ENCODE assay signal across 8 cellular contexts in genomic region chr18:50218432-50219197, GRCh38. TPM values are rescaled to one million over a fixed set of nuclear protein-coding genes. Genes with fewer than 3 reads are reported as not detected.
DNase-seq lines count a peak whose midpoint lies in the region; ATAC-seq and TF ChIP-seq lines count a peak whose summit lies in the region.

No MANE protein-coding gene starts in this region.

- no CpG with 5 or more reads among the region's 7 CpGs for WGBS in H9 (ENCODE audit: extremely low coverage, insufficient read length, low lambda C conversion rate)

- no peak overlapping the region for H3K56ac ChIP-seq in H9 (ENCODE audit: insufficient read length, low read depth, low read length)

- H3K9me3 Mint-ChIP-seq in H9 (peaks cover 17 to 32% of the 10 kb centered on the region in 2 experiments), nephron progenitor cell (peaks cover 44% of the 10 kb centered on the region)
- H3K9me3 Mint-ChIP-seq in naive thymus-derived CD4-positive, alpha-beta T cell, result peaks cover 0 to 23% (median 12%) of the 10 kb centered on the region in 11 donors

- H3K9me3 ChIP-seq in H9 (ENCODE audit: control insufficient read depth, low read depth, low read length), result no peaks in the 10 kb centered on the region
- H3K9me3 ChIP-seq in PC-3 (ENCODE audit: low read length), result no peaks in the 10 kb centered on the region
- peaks cover 0 to 3% (median 0%) of the 10 kb centered on the region in 3 experiments for H3K9me3 ChIP-seq in naive thymus-derived CD4-positive, alpha-beta T cell (ENCODE audit: control insufficient read depth in 2 of 3, low read length in 3 of 3)

- no peak overlapping the region for H3T11ph ChIP-seq in H9 (ENCODE audit: low read length)

- H3K36me3 Mint-ChIP-seq in H9 (ENCODE audit: insufficient read depth in 1 of 3, low read depth in 3 of 3) (peaks cover 0 to 14% (median 5%) of the 10 kb centered on the region in 3 experiments; a peak in 5 of 7 replicates), nephron progenitor cell (ENCODE audit: low read depth) (peaks cover 15% of the 10 kb centered on the region)
- peaks cover 0 to 11% (median 5%) of the 10 kb centered on the region in 5 donors for H3K36me3 Mint-ChIP-seq in naive thymus-derived CD4-positive, alpha-beta T cell

- no peak overlapping the region for H2BK12ac ChIP-seq in H9 (ENCODE audit: insufficient read length, low read depth, low read length)

- H3K27me3 ChIP-seq in H9 (ENCODE audit: insufficient read depth, low read length) (no peaks in the 10 kb centered on the region), PC-3 (ENCODE audit: low read length) (no peaks in the 10 kb centered on the region), brain microvascular endothelial cell (replicated peaks) (no peaks in the 10 kb centered on the region)
- no peaks in the 10 kb centered on the region for H3K27me3 ChIP-seq in naive thymus-derived CD4-positive, alpha-beta T cell (ENCODE audit: control insufficient read depth in 2 of 2, insufficient read depth in 2 of 2, low read length in 2 of 2)

- no peaks in the 10 kb centered on the region for H3K79me1 ChIP-seq in H9 (ENCODE audit: insufficient read depth, low read depth, low read length, poor library complexity, severe bottlenecking)

- ATAC-seq in PC-3 (peak; percentile 51; the same call in 1 of the 2 replicates), HG02870 (IDR thresholded peaks at IDR 0.05; ENCODE audit: unreplicated experiment) (no peak)
- ATAC-seq in naive thymus-derived CD4-positive, alpha-beta T cell, result peak; percentile 54

- no peak overlapping the region for H2AK5ac ChIP-seq in H9 (ENCODE audit: insufficient read length, low read length)

- H3K4me2 ChIP-seq in H9 (ENCODE audit: insufficient read depth, insufficient read length, low read length) (no peak overlapping the region), PC-3 (ENCODE audit: low read length) (no peak overlapping the region)

- POLR2A ChIA-PET in PC-3 (lab: Charles Lee; ENCODE audit: unreplicated experiment), result interaction anchor here (0.6 kb wide), 1 partner anchor 102 kb away, joined by 13 read pairs; no protein-coding TSS in a partner anchor
- POLR2A ChIA-PET in naive thymus-derived CD4-positive, alpha-beta T cell (lab: Charles Lee), result interaction anchor here (1.2 kb wide), 1 partner anchor 138 kb away, joined by 4 read pairs; no protein-coding TSS in a partner anchor

- in situ Hi-C loops in brain microvascular endothelial cell (cut with HindIII; ENCODE audit: low pct_ligation_motif_present, low sequenced_read_pairs), result no loop called here

- no peaks in the 10 kb centered on the region for H3K9me2 ChIP-seq in PC-3 (replicated peaks; ENCODE audit: low read length)

- H3K27me3 Mint-ChIP-seq in H9 (ENCODE audit: low read depth), result peaks cover 31% of the 10 kb centered on the region
- H3K27me3 Mint-ChIP-seq in naive thymus-derived CD4-positive, alpha-beta T cell, result peaks cover 21 to 47% (median 29%) of the 10 kb centered on the region in 5 donors
- H3K27me3 Mint-ChIP-seq in nephron progenitor cell (ENCODE audit: low read depth, poor library complexity), result peaks cover 27% of the 10 kb centered on the region

- H4K8ac ChIP-seq in H9 (replicated peaks; ENCODE audit: insufficient read length, low read depth, low read length), result no peak overlapping the region

- no peak overlapping the region for H2AFZ ChIP-seq in H9 (ENCODE audit: low read length)
- H2AFZ ChIP-seq in PC-3 (ENCODE audit: low read length), result no peak overlapping the region

- peaks cover 2 to 5% of the 10 kb centered on the region in 2 experiments; a peak in 1 of 4 replicates for H3K4me1 Mint-ChIP-seq in H9
- H3K4me1 Mint-ChIP-seq in naive thymus-derived CD4-positive, alpha-beta T cell, result no peaks in the 10 kb centered on the region
- H3K4me1 Mint-ChIP-seq in nephron progenitor cell, result peaks cover 10% of the 10 kb centered on the region

- H3K14ac ChIP-seq in H9 (ENCODE audit: insufficient read depth, low read length), result no peak overlapping the region

- CTCF ChIA-PET in PC-3 (lab: Charles Lee), result interaction anchor here (0.6 to 1.2 kb wide), 4 partner anchors 112 to 691 kb away, joined by 3 to 8 read pairs (median 4); no protein-coding TSS in a partner anchor
- CTCF ChIA-PET in naive thymus-derived CD4-positive, alpha-beta T cell (lab: Charles Lee), result interaction anchor here (1.0 to 3.2 kb wide), 2 partner anchors 133 to 138 kb away, joined by 3 to 33 read pairs; no protein-coding TSS in a partner anchor

- H3K27ac ChIP-seq in H9 (ENCODE audit: insufficient read length, low read depth, low read length) (no peak overlapping the region), PC-3 (ENCODE audit: low read length) (no peak overlapping the region), brain microvascular endothelial cell (no peak overlapping the region)
- no peak overlapping the region for H3K27ac ChIP-seq in naive thymus-derived CD4-positive, alpha-beta T cell (ENCODE audit: low read depth, low read length)

- no peak overlapping the region for H3K23ac ChIP-seq in H9 (ENCODE audit: insufficient read length, low read depth, low read length)

- no peak overlapping the region for H4K5ac ChIP-seq in H9 (ENCODE audit: insufficient read length, low read depth, low read length)

- intact Hi-C loops in PC-3 (cut with micrococcal nuclease), result loop anchor here (1.0 to 5.0 kb wide), 2 partner anchors 139 to 209 kb away; no protein-coding TSS in a partner anchor
- intact Hi-C loops in naive thymus-derived CD4-positive, alpha-beta T cell (cut with micrococcal nuclease), result loop anchor here (1.0 to 5.0 kb wide), 4 partner anchors 50 to 209 kb away; partner anchors contain the start of gene MBD1 (in 1 of the 2)

- no peak overlapping the region for H3K4ac ChIP-seq in H9 (ENCODE audit: low read depth, low read length)

- no peak overlapping the region for H2BK5ac ChIP-seq in H9 (ENCODE audit: insufficient read length, low read length)

- H2BK120ac ChIP-seq in H9 (ENCODE audit: low read depth, low read length, poor library complexity, severe bottlenecking), result no peak overlapping the region

- H3K4me3 Mint-ChIP-seq in H9, result no peak overlapping the region
- no peak overlapping the region for H3K4me3 Mint-ChIP-seq in naive thymus-derived CD4-positive, alpha-beta T cell
- no peak overlapping the region for H3K4me3 Mint-ChIP-seq in nephron progenitor cell

- no peak overlapping the region for H4K91ac ChIP-seq in H9 (ENCODE audit: insufficient read length, low read depth, low read length)

- no peaks in the 10 kb centered on the region for H3K79me2 ChIP-seq in H9 (ENCODE audit: insufficient read depth, low read length)
- H3K79me2 ChIP-seq in PC-3 (ENCODE audit: low read length), result no peaks in the 10 kb centered on the region

- no peaks in the 10 kb centered on the region for H3K4me1 ChIP-seq in H9 (ENCODE audit: insufficient read depth, low read length)
- H3K4me1 ChIP-seq in PC-3 (ENCODE audit: insufficient read depth, low read length), result no peaks in the 10 kb centered on the region
- no peaks in the 10 kb centered on the region for H3K4me1 ChIP-seq in naive thymus-derived CD4-positive, alpha-beta T cell (ENCODE audit: control insufficient read depth in 2 of 2, insufficient read depth in 2 of 2, low read length in 2 of 2)

- H4K20me1 ChIP-seq in H9 (ENCODE audit: control insufficient read depth, insufficient read depth, insufficient read length) (no peaks in the 10 kb centered on the region), PC-3 (ENCODE audit: low read length) (no peaks in the 10 kb centered on the region)

- no TSS peak for BruUV-seq in PC-3 (replicated peaks; lab: Mats Ljungman, UMichigan)

- H3K4me3 ChIP-seq in PC-3 (ENCODE audit: low read length) (no peak overlapping the region), brain microvascular endothelial cell (ENCODE audit: low read depth, low read length) (no peak overlapping the region)
- H3K4me3 ChIP-seq in naive thymus-derived CD4-positive, alpha-beta T cell (ENCODE audit: low read length), result no peak overlapping the region

- no peak overlapping the region for H3K18ac ChIP-seq in H9 (ENCODE audit: insufficient read length, low read depth, low read length)

- H3K36me3 ChIP-seq in PC-3 (ENCODE audit: low read depth, low read length) (no peaks in the 10 kb centered on the region), brain microvascular endothelial cell (replicated peaks) (no peaks in the 10 kb centered on the region)
- no peaks in the 10 kb centered on the region for H3K36me3 ChIP-seq in naive thymus-derived CD4-positive, alpha-beta T cell (ENCODE audit: control insufficient read depth in 2 of 3, insufficient read depth in 3 of 3, low read length in 3 of 3)

- H2BK20ac ChIP-seq in H9 (ENCODE audit: low read depth, low read length, poor library complexity, severe bottlenecking), result no peak overlapping the region

- no peak overlapping the region for H2BK15ac ChIP-seq in H9 (ENCODE audit: low read depth, low read length)

- DNase-seq in H9 (peak; percentile 45), PC-3 (peak; percentile 11), brain microvascular endothelial cell (peak; percentile 2), nephron progenitor cell (no peak), NCI-H510A treated with DMSO at 0.1 percent for 48 hours (lab: John Stamatoyannopoulos, UW) (no peak)
- DNase-seq in naive thymus-derived CD4-positive, alpha-beta T cell, result peak in 4 of 9 donors; percentile 19 to 37 (median 28)

- H3F3A ChIP-seq in PC-3 (ENCODE audit: low read length, unreplicated experiment), result no peaks in the 10 kb centered on the region

- no peaks in the 10 kb centered on the region for H3K23me2 ChIP-seq in H9 (ENCODE audit: insufficient read length, low read depth, low read length, poor library complexity, severe bottlenecking)

- TF ChIP-seq CTCF in GM12873 (IDR thresholded peaks at IDR 0.05; ENCODE audit: insufficient read depth, low read depth, low read length, missing control alignments) (peak; percentile 68), H9 (conservative IDR thresholded peaks at IDR 0.05) (peak; percentile 70), PC-3 (conservative IDR thresholded peaks at IDR 0.05; ENCODE audit: low read depth, low read length) (peak; percentile 50; the same call in 1 of the 2 replicates), brain microvascular endothelial cell (IDR thresholded peaks at IDR 0.05; ENCODE audit: low read depth, low read length, missing control alignments) (peak; percentile 36), nephron progenitor cell (IDR thresholded peaks at IDR 0.05) (no peak)

- H3K9ac ChIP-seq in H9 (ENCODE audit: extremely low read depth, insufficient read length, low read length) (no peak overlapping the region), PC-3 (ENCODE audit: low read length) (no peak overlapping the region)

- no peak overlapping the region for H3K27ac Mint-ChIP-seq in H9
- H3K27ac Mint-ChIP-seq in naive thymus-derived CD4-positive, alpha-beta T cell, result no peak overlapping the region
- H3K27ac Mint-ChIP-seq in nephron progenitor cell, result no peak overlapping the region

RNA-seq across cellular contexts. Expression of gene MYO5B, which starts 23.7 kb away (rescaled TPM):
- 9.0 and 9.3 TPM in 2 replicates for total RNA-seq in H9 (2021)
- total RNA-seq in PC-3 (2014; rRNA removed), result 10.4 and 10.7 TPM in 2 replicates
- not detected for total RNA-seq in naive thymus-derived CD4-positive, alpha-beta T cell
- under 1 TPM; 0.02 to 0.04 TPM for polyA plus RNA-seq in naive thymus-derived CD4-positive, alpha-beta T cell

RNA-seq across cellular contexts. Expression of gene CFAP53, which starts 47.7 kb away (rescaled TPM):
- total RNA-seq in H9 (2021) (0.15 and 0.22 TPM in 2 replicates), PC-3 (2014; rRNA removed) (not detected in 2 replicates)
- total RNA-seq in naive thymus-derived CD4-positive, alpha-beta T cell, result 1 to 10 TPM in 1 of 5 experiments, under 1 TPM in 4; 0.19 to 1.8 (median 0.64) TPM
- under 1 TPM in 1 of 2 donors, not detected in 1; 0.09 TPM for polyA plus RNA-seq in naive thymus-derived CD4-positive, alpha-beta T cell

Comparison
In these comparisons a context has a peak if more than half of its experiments do, and no peak if none do; other contexts are left out.
1. DNase-seq: peak in H9 (single experiment), PC-3 (single experiment) and brain microvascular endothelial cell (single experiment); none in nephron progenitor cell (single experiment) and NCI-H510A treated with DMSO at 0.1 percent for 48 hours (single experiment).